ENCODE assay signal across 9 cellular contexts in the genomic region with DNA sequence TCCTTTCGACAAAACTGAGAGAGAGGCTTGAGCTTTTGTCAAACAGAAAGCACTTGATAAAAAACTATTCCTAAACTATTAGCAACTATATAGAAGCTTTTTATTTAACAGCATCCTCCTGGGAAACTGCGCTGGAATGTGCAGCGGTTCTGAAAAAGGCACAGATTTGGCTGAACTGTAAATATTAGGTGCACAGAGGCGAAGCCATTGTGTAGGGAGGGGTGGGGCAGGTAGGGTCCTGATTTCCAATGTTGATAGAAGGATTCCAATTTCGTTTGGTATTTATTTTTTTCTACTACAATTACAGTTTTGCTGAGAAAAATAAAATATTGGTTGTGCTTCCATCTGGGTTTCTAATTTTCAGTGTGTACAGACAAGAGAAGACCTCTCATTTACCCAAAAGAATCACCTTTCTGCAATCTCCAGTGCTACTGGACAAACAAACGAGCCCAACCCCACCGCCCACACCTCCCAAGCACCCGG. TPM values are rescaled to one million over a fixed set of nuclear protein-coding genes. Genes with fewer than 3 reads are reported as not detected.
A peak's percentile ranks its signal among the peaks of the same experiment; 100 is the strongest.
DNase-seq lines count a peak whose midpoint lies in the region; ATAC-seq, FAIRE-seq and TF ChIP-seq lines count a peak whose summit lies in the region.
"Had no signal": no experiment of that assay in that cellular context is flagged by ENCODE, and none has a peak within 500 bp of the region (broad histone marks: within the 10 kb centered on the region; RNA-seq: fewer than 3 reads in every experiment).

No MANE protein-coding gene starts in this region.

- TF ChIP-seq CTCF in heart right ventricle (IDR thresholded peaks at IDR 0.05) (no peak), bronchial epithelial cell (IDR thresholded peaks at IDR 0.05; ENCODE audit: insufficient read depth, low read length, severe bottlenecking) (no peak), mucosa of descending colon (IDR thresholded peaks at IDR 0.05) (no peak), uterus (IDR thresholded peaks at IDR 0.05) (no peak)

- ATAC-seq in heart right ventricle, result no peak
- ATAC-seq in Right ventricle myocardium superior (ENCODE audit: poor library complexity), result no peak
- ATAC-seq in mucosa of descending colon, result no peak
- ATAC-seq in left lobe of liver, result no peak
- no peak for ATAC-seq in GM21423 (IDR thresholded peaks at IDR 0.05; ENCODE audit: unreplicated experiment)

- no peaks in the 10 kb centered on the region for H3K9me3 ChIP-seq in heart right ventricle
- no peaks in the 10 kb centered on the region for H3K9me3 ChIP-seq in mucosa of descending colon
- no peaks in the 10 kb centered on the region for H3K9me3 ChIP-seq in uterus

- no peak for FAIRE-seq in bronchial epithelial cell (lab: Jason Lieb, UNC)

- peak overlapping the region in 2 of 10 donors; percentile 81 to 86 for H3K27ac ChIP-seq in heart right ventricle
- peak overlapping the region in 1 of 2 donors; percentile 73 for H3K27ac ChIP-seq in uterus

- no peaks in the 10 kb centered on the region for H3K36me3 ChIP-seq in heart right ventricle
- no peaks in the 10 kb centered on the region for H3K36me3 ChIP-seq in bronchial epithelial cell (ENCODE audit: control insufficient read depth, insufficient read depth, low read length)
- H3K36me3 ChIP-seq in mucosa of descending colon (ENCODE audit: low read depth), result no peaks in the 10 kb centered on the region
- H3K36me3 ChIP-seq in uterus, result no peaks in the 10 kb centered on the region

- peaks cover 0 to 37% (median 0%) of the 10 kb centered on the region in 7 donors for H3K27me3 ChIP-seq in heart right ventricle
- no peaks in the 10 kb centered on the region for H3K27me3 ChIP-seq in bronchial epithelial cell (ENCODE audit: control insufficient read depth, insufficient read depth, low read length)
- no peaks in the 10 kb centered on the region for H3K27me3 ChIP-seq in uterus

- DNase-seq in heart right ventricle (no peak), Right ventricle myocardium superior (no peak), bronchial epithelial cell (ENCODE audit: low read depth) (no peak), mucosa of descending colon (no peak), uterus (no peak), left lobe of liver (ENCODE audit: low spot score) (no peak), DMS 273 treated with DMSO at 0.1 percent for 48 hours (lab: John Stamatoyannopoulos, UW) (no peak)
- DNase-seq: DND-41 had no signal

- H3K4me3 ChIP-seq in heart right ventricle, result peak overlapping the region; percentile 55 to 88 (median 76)
- H3K4me3 ChIP-seq in bronchial epithelial cell (ENCODE audit: low read depth, low read length), result peak overlapping the region; percentile 90
- H3K4me3 ChIP-seq in mucosa of descending colon, result peak overlapping the region; percentile 79
- peak overlapping the region; percentile 61 to 65 for H3K4me3 ChIP-seq in uterus

- 43 to 46% methylated on average over 8 of the region's 8 CpGs for WGBS in heart right ventricle, 2 donors

- no peak for TF ChIP-seq POLR2A in uterus (IDR thresholded peaks at IDR 0.05)

- intact Hi-C loops in heart right ventricle (cut with DNase I) (loop anchor here in 1 of 10 donors (5.0 to 10.0 kb wide), 2 partner anchors 42 to 74 kb away; no protein-coding TSS in a partner anchor), Right ventricle myocardium superior (cut with DNase I) (no loop called here), mucosa of descending colon (cut with DNase I, micrococcal nuclease) (no loop called here), uterus (cut with DNase I; ENCODE audit: low total_unique reads) (no loop called here)

- peaks cover 0 to 32% (median 7%) of the 10 kb centered on the region in 9 donors for H3K4me1 ChIP-seq in heart right ventricle
- H3K4me1 ChIP-seq in mucosa of descending colon (ENCODE audit: low read depth), result peaks cover 9% of the 10 kb centered on the region
- no peaks in the 10 kb centered on the region for H3K4me1 ChIP-seq in uterus

RNA-seq across cellular contexts. Expression of a gene that starts 0.7 kb away (rescaled TPM):
- 1 to 10 TPM; 4.1 to 8.6 (median 5.0) TPM for total RNA-seq in heart right ventricle
- polyA plus RNA-seq in heart right ventricle, result 1 to 10 TPM; 4.4 to 5.2 TPM
- 5.9 TPM for total RNA-seq in Right ventricle myocardium superior
- total RNA-seq in bronchial epithelial cell, result 15.0 and 30.6 TPM in 2 replicates
- total RNA-seq in mucosa of descending colon, result 100 to 1,000 TPM in 2 of 3 donors, 10 to 100 TPM in 1; 63.2 to 158 (median 127) TPM
- total RNA-seq in uterus, result 10 to 100 TPM; 24.6 to 53.2 (median 34.4) TPM
- 30.3 TPM for total RNA-seq in left lobe of liver
